18 cellular contexts compared by ENCODE assay signal in genomic region chr4:99617374-99617773, GRCh38. TPM values are rescaled to one million over a fixed set of nuclear protein-coding genes. Genes with fewer than 3 reads are reported as not detected.
DNase-seq lines count a peak whose midpoint lies in the region; ATAC-seq and TF ChIP-seq lines count a peak whose summit lies in the region.
"Had no signal": no experiment of that assay in that cellular context is flagged by ENCODE, and none has a peak within 500 bp of the region (broad histone marks: within the 10 kb centered on the region; RNA-seq: fewer than 3 reads in every experiment).

No MANE protein-coding gene starts in this region.

- TF ChIP-seq EP300 in sigmoid colon (IDR thresholded peaks at IDR 0.05), result no peak

- H3K4me3 ChIP-seq in fibroblast of the aortic adventitia (ENCODE audit: low read depth, low read length), result no peak overlapping the region
- no peak overlapping the region for H3K4me3 ChIP-seq in sigmoid colon
- H3K4me3 ChIP-seq in osteoblast (ENCODE audit: insufficient read depth, low read length), result no peak overlapping the region
- H3K4me3 ChIP-seq: A549, GM12878, SJCRH30 had no signal

- H3K4me2 ChIP-seq in osteoblast (ENCODE audit: insufficient read depth, low read length), result no peak overlapping the region
- H3K4me2 ChIP-seq: A549 had no signal

- H3K27ac ChIP-seq in sigmoid colon (peak overlapping the region; percentile 34 to 72 (median 70)), osteoblast (ENCODE audit: low read depth, low read length) (no peak overlapping the region)
- H3K27ac ChIP-seq: A549, SJCRH30 had no signal

- intact Hi-C loops in sigmoid colon (cut with DNase I), result loop anchor here (5.0 kb wide), 1 partner anchor 45 kb away; the partner anchor contains the start of gene MTTP

- whole genome bisulfite sequencing in sigmoid colon, 2 donors, result 80 to 93% methylated on average over 1 of the region's 1 CpG

- H3K9me3 ChIP-seq in sigmoid colon (no peaks in the 10 kb centered on the region), osteoblast (ENCODE audit: low read depth, low read length) (no peaks in the 10 kb centered on the region)
- H3K9me3 ChIP-seq: A549, SJCRH30 had no signal

- H3K36me3 ChIP-seq in sigmoid colon, result no peaks in the 10 kb centered on the region
- no peaks in the 10 kb centered on the region for H3K36me3 ChIP-seq in osteoblast (ENCODE audit: insufficient read depth, low read length)
- H3K36me3 ChIP-seq: SJCRH30 had no signal

- no peaks in the 10 kb centered on the region for H3K27me3 ChIP-seq in sigmoid colon
- no peaks in the 10 kb centered on the region for H3K27me3 ChIP-seq in osteoblast (ENCODE audit: insufficient read depth, low read length)
- H3K27me3 ChIP-seq: SJCRH30 had no signal

- H3K79me2 ChIP-seq in osteoblast (ENCODE audit: insufficient read depth, low read length), result no peaks in the 10 kb centered on the region

- no peaks in the 10 kb centered on the region for H4K20me1 ChIP-seq in osteoblast (ENCODE audit: insufficient read depth, low read length)

- DNase-seq in M059J (ENCODE audit: low read depth), result peak; percentile 30
- peak; percentile 42 for DNase-seq in astrocyte of the hippocampus (ENCODE audit: low read depth, low spot score)
- DNase-seq in fibroblast of the aortic adventitia (ENCODE audit: low read depth), result peak; percentile 29
- no peak for DNase-seq in sigmoid colon
- DNase-seq in DMS114 treated with DMSO at 0.1 percent for 48 hours (lab: John Stamatoyannopoulos, UW; ENCODE audit: unreplicated experiment), result no peak
- no peak for DNase-seq in osteoblast (ENCODE audit: insufficient read length, low spot score, missing footprints)
- DNase-seq: CD4-positive, alpha-beta T cell; EL; GOT3; NCI-H1105 treated with DMSO at 0.1 percent for 48 hours; NCI-H1694 treated with DMSO at 0.1 percent for 48 hours; NCI-H510A; NCI-H82; SJCRH30 had no signal

- no peak for TF ChIP-seq POLR2A in sigmoid colon (IDR thresholded peaks at IDR 0.05)

- no peak overlapping the region for H2AFZ ChIP-seq in osteoblast (ENCODE audit: low read length)

- peaks cover 0 to 35% (median 25%) of the 10 kb centered on the region in 4 donors for H3K4me1 ChIP-seq in sigmoid colon
- no peaks in the 10 kb centered on the region for H3K4me1 ChIP-seq in osteoblast (ENCODE audit: insufficient read depth, low read length)
- H3K4me1 ChIP-seq: A549, SJCRH30 had no signal

- TF ChIP-seq CTCF in fibroblast of the aortic adventitia (IDR thresholded peaks at IDR 0.05; ENCODE audit: insufficient read depth, low read length) (no peak), sigmoid colon (IDR thresholded peaks at IDR 0.05) (no peak), osteoblast (IDR thresholded peaks at IDR 0.05; ENCODE audit: extremely low read depth, low read depth, low read length) (no peak)

- ATAC-seq in GM21423 (IDR thresholded peaks at IDR 0.05; ENCODE audit: unreplicated experiment), result no peak
- ATAC-seq: A549, GM12878 had no signal

RNA-seq across cellular contexts. Expression of gene C4orf54, which starts 40.3 kb away (rescaled TPM):
- 0.02 and 0.37 TPM in 2 replicates for total RNA-seq in M059J (2014; rRNA removed; shearing (Covaris generic))
- total RNA-seq in fibroblast of the aortic adventitia (ENCODE audit: low replicate concordance), result 0.08 TPM in 1 of 2 replicates, not detected in the other
- under 1 TPM; under 0.01 to 0.28 (median 0.15) TPM for total RNA-seq in sigmoid colon
- under 1 TPM in 1 of 3 donors, not detected in 2; 0.01 TPM for polyA plus RNA-seq in sigmoid colon
- under 0.01 TPM in 1 of 2 replicates, not detected in the other for total RNA-seq in osteoblast
- total RNA-seq: CD4-positive, alpha-beta T cell; GM12878 had no signal
- polyA plus RNA-seq: A549, BJ had no signal

RNA-seq across cellular contexts. Expression of gene MTTP, which starts 42.8 kb away (rescaled TPM):
- 0.22 and 1.9 TPM in 2 replicates for total RNA-seq in M059J (2014; rRNA removed; shearing (Covaris generic))
- 0.09 and 0.25 TPM in 2 replicates for total RNA-seq in fibroblast of the aortic adventitia (ENCODE audit: low replicate concordance)
- 10 to 100 TPM in 1 of 4 donors, 1 to 10 TPM in 3; 2.4 to 12.8 (median 5.9) TPM for total RNA-seq in sigmoid colon
- under 1 TPM in 1 of 3 donors, not detected in 2; 0.13 TPM for polyA plus RNA-seq in sigmoid colon
- total RNA-seq in osteoblast, result 0.29 TPM in 1 of 2 replicates, not detected in the other
- total RNA-seq: CD4-positive, alpha-beta T cell had no signal
- polyA plus RNA-seq: BJ had no signal

RNA-seq across cellular contexts. Expression of gene TRMT10A, which starts 53.5 kb away (rescaled TPM):
- 3.4 and 3.7 TPM in 2 replicates for total RNA-seq in M059J (2014; rRNA removed; shearing (Covaris generic))
- total RNA-seq in fibroblast of the aortic adventitia (ENCODE audit: low replicate concordance) (8.9 and 9.6 TPM in 2 replicates), sigmoid colon (1 to 10 TPM; 3.9 to 7.5 (median 6.4) TPM), osteoblast (4.7 and 14.5 TPM in 2 replicates)
- 1 to 10 TPM; 4.8 to 5.6 (median 5.5) TPM for polyA plus RNA-seq in sigmoid colon

Comparison
In these comparisons a context has a peak if more than half of its experiments do, and no peak if none do; other contexts are left out.
1. DNase-seq: peak in M059J (single experiment), astrocyte of the hippocampus (single experiment) and fibroblast of the aortic adventitia (single experiment); none in sigmoid colon (single experiment), DMS114 treated with DMSO at 0.1 percent for 48 hours (single experiment) and osteoblast (single experiment).